1 cellular context compared by ENCODE assay signal in genomic region chr7:151109094-151110048, GRCh38.
TF ChIP-seq lines count a peak whose summit lies in the region.

No MANE protein-coding gene starts in this region.

TF ChIP-seq in HEK293, 187 proteins besides CTCF, POLR2A, EP300 and RAD21:
- TF ChIP-seq ZNF266 (tag by site-specific recombination; IDR thresholded peaks at IDR 0.05; ENCODE audit: low read depth) (no peak), KLF1 (tag by site-specific recombination; IDR thresholded peaks at IDR 0.05) (0 out of 2 replicates have a peak, but pooled peaks have one; percentile 33), ZNF362 (tag by site-specific recombination; IDR thresholded peaks at IDR 0.05) (0 out of 2 replicates have a peak, but pooled peaks have one; percentile 59), ZNF692 (tag by site-specific recombination; IDR thresholded peaks at IDR 0.05) (peak; percentile 95), ZEB2 (tag by site-specific recombination; IDR thresholded peaks at IDR 0.05) (0 out of 2 replicates have a peak, but pooled peaks have one; percentile 22), ZNF335 (tag by site-specific recombination; conservative IDR thresholded peaks at IDR 0.05) (peak; percentile 81), ZNF76 (tag by site-specific recombination; IDR thresholded peaks at IDR 0.05; ENCODE audit: borderline replicate concordance, low read depth) (no peak), ZFP69B (tag by site-specific recombination; IDR thresholded peaks at IDR 0.05) (peak; percentile 91), KLF17 (tag by site-specific recombination; IDR thresholded peaks at IDR 0.05) (peak; percentile 45; the same call in 1 of the 2 replicates), ZNF600 (tag by site-specific recombination; IDR thresholded peaks at IDR 0.05) (0 out of 2 replicates have a peak, but pooled peaks have one; percentile 14), BCL11B (tag by site-specific recombination; IDR thresholded peaks at IDR 0.05; ENCODE audit: low read depth) (no peak), KLF9 (tag by site-specific recombination; IDR thresholded peaks at IDR 0.05; ENCODE audit: low read depth) (peak; percentile 73), SP2 (tag by site-specific recombination; IDR thresholded peaks at IDR 0.05) (peak; percentile 28; the same call in 1 of the 2 replicates), BCL6B (tag by site-specific recombination; IDR thresholded peaks at IDR 0.05) (no peak), GLIS1 (tag by site-specific recombination; IDR thresholded peaks at IDR 0.05) (peak; percentile 27; the same call in 1 of the 2 replicates), SP7 (tag by site-specific recombination; IDR thresholded peaks at IDR 0.05) (0 out of 2 replicates have a peak, but pooled peaks have one; percentile 51), PATZ1 (tag by site-specific recombination; IDR thresholded peaks at IDR 0.05) (peak; percentile 54; the same call in 1 of the 2 replicates), ZNF629 (tag by site-specific recombination; IDR thresholded peaks at IDR 0.05) (peak; percentile 40; the same call in 1 of the 2 replicates), SCRT2 (tag by site-specific recombination; IDR thresholded peaks at IDR 0.05) (no peak), ZFHX2 (tag by site-specific recombination; conservative IDR thresholded peaks at IDR 0.05) (no peak), GLI2 (tag by site-specific recombination; IDR thresholded peaks at IDR 0.05; ENCODE audit: borderline replicate concordance, low read depth) (no peak), ZBTB21 (tag by site-specific recombination; IDR thresholded peaks at IDR 0.05) (peak; percentile 9; the same call in 1 of the 2 replicates), ZNF366 (tag by site-specific recombination; conservative IDR thresholded peaks at IDR 0.05) (peak; percentile 58), ATF2 (tag by site-specific recombination; IDR thresholded peaks at IDR 0.05; ENCODE audit: low read depth) (peak; percentile 89), GLIS2 (tag by site-specific recombination; IDR thresholded peaks at IDR 0.05) (0 out of 2 replicates have a peak, but pooled peaks have one; percentile 20)
